8 cellular contexts compared by ENCODE assay signal in the genomic region with DNA sequence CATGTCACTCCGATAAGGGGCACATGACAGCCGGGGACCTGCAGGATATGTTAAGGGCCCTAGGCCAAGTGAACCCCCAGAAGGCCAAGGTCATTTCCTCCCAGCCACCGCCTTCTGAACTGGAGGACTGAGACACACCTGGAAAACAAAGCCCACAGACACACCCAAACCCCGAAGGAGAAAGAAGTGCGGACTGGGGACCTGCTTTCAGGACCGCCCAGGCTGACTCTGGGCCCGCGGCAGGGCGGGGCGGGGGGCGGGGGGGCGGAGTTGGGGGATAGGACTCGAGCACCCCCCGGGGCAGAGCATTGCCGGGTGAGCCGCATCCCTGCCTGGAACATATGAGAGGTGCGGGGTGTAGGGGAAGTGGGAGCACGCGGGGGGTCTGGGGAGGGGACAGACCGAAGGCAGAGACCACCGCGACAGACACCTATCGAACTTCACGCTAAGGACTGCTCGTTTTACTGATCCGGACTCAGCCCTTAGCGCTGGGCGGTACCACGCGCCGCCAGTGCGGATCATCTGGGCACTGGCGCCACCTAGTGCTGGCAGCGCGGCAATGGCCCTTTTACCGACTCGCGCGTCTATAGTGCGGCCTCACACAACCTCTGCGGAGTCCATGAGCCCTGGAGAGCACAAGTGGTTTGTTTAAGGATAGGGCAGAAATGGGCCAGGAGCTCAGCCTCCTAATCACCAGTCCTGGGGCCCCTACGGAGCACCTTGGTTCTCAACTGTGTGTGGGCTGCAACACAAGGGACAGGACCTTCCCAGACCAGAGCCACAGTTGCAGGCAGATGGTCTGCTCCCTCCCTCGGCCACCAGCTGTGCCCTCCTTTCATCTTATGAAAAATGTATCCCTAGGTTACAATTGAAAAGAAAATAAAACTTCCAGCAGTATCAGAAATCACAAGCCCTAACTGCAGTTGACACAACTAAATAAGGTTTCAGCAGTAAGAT.
DNase-seq lines count a peak whose midpoint lies in the region; TF ChIP-seq lines count a peak whose summit lies in the region.

No MANE protein-coding gene starts in this region.

- no peak overlapping the region for H3K9ac ChIP-seq in H9 (ENCODE audit: extremely low read depth, insufficient read length, low read length)

- no peak overlapping the region for H4K5ac ChIP-seq in H9 (ENCODE audit: insufficient read length, low read depth, low read length)

- no peaks in the 10 kb centered on the region for H3K36me3 ChIP-seq in SJSA1
- no peaks in the 10 kb centered on the region for H3K36me3 ChIP-seq in ovary
- H3K36me3 ChIP-seq in thymus (ENCODE audit: control insufficient read depth, insufficient read depth) = no peaks in the 10 kb centered on the region

- H2AFZ ChIP-seq in H9 (ENCODE audit: low read length) = no peak overlapping the region

- no peak overlapping the region for H4K91ac ChIP-seq in H9 (ENCODE audit: insufficient read length, low read depth, low read length)

- CTCF ChIA-PET in activated naive CD4-positive, alpha-beta T cell treated with anti-CD3 and anti-CD28 coated beads, Interleukin-2, amount 10 ng/mL, durations not matched to agents 7 days and 5 days (lab: Charles Lee) = interaction anchor here (0.8 to 1.3 kb wide), 2 partner anchors 11 to 29 kb away, joined by 3 to 4 read pairs; no protein-coding TSS in a partner anchor

- no peak overlapping the region for H3K18ac ChIP-seq in H9 (ENCODE audit: insufficient read length, low read depth, low read length)

- no peaks in the 10 kb centered on the region for H4K20me1 ChIP-seq in H9 (ENCODE audit: control insufficient read depth, insufficient read depth, insufficient read length)

- no peak overlapping the region for H2BK120ac ChIP-seq in H9 (ENCODE audit: low read depth, low read length, poor library complexity, severe bottlenecking)

- H3K4me2 ChIP-seq in H9 (ENCODE audit: insufficient read depth, insufficient read length, low read length) = peak overlapping the region; percentile 41

- H3K27ac ChIP-seq in H9 (ENCODE audit: insufficient read length, low read depth, low read length) = no peak overlapping the region
- no peak overlapping the region for H3K27ac ChIP-seq in SJSA1
- H3K27ac ChIP-seq in ovary = no peak overlapping the region
- no peak overlapping the region for H3K27ac ChIP-seq in thymus (ENCODE audit: low read depth)

- peak; percentile 98 for TF ChIP-seq CTCF in H9 (conservative IDR thresholded peaks at IDR 0.05)
- TF ChIP-seq CTCF in glutamatergic neuron (IDR thresholded peaks at IDR 0.05; ENCODE audit: partially characterized antibody, unreplicated experiment) = peak; percentile 89
- TF ChIP-seq CTCF in ovary (IDR thresholded peaks at IDR 0.05) = peak; percentile 74 to 82 (median 78)

- H2AK5ac ChIP-seq in H9 (ENCODE audit: insufficient read length, low read length) = no peak overlapping the region

- intact Hi-C loops in ovary (cut with DNase I) = no loop called here

- H3K4me1 ChIP-seq in H9 (ENCODE audit: insufficient read depth, low read length) (no peaks in the 10 kb centered on the region), SJSA1 (replicated peaks) (peaks cover 3% of the 10 kb centered on the region; the same call in 1 of the 2 replicates), ovary (ENCODE audit: insufficient read depth) (no peaks in the 10 kb centered on the region), thymus (ENCODE audit: control insufficient read depth, insufficient read depth, low read length) (no peaks in the 10 kb centered on the region)

- WGBS in H9 (ENCODE audit: extremely low coverage, insufficient read length, low lambda C conversion rate) = no CpG with 5 or more reads among the region's 43 CpGs
- 2 to 4% (median 2%) methylated on average over 39 to 43 of the region's 43 CpGs for WGBS in ovary, 3 donors
- 9% methylated on average over 43 of the region's 43 CpGs for WGBS in thymus

- no peaks in the 10 kb centered on the region for H3K79me2 ChIP-seq in H9 (ENCODE audit: insufficient read depth, low read length)

- no peaks in the 10 kb centered on the region for H3K36me3 Mint-ChIP-seq in H9 (ENCODE audit: insufficient read depth in 1 of 3, low read depth in 3 of 3)
- H3K36me3 Mint-ChIP-seq in activated naive CD4-positive, alpha-beta T cell treated with anti-CD3 and anti-CD28 coated beads, Interleukin-2, amount 10 ng/mL, durations not matched to agents 7 days and 5 days = no peaks in the 10 kb centered on the region
- H3K36me3 Mint-ChIP-seq in glutamatergic neuron (ENCODE audit: unreplicated experiment) = no peaks in the 10 kb centered on the region

- TF ChIP-seq POLR2A in ovary (IDR thresholded peaks at IDR 0.05) = no peak

- no peak overlapping the region for H3K4ac ChIP-seq in H9 (ENCODE audit: low read depth, low read length)

- H3K27me3 Mint-ChIP-seq in H9 (ENCODE audit: low read depth) (peaks cover 37% of the 10 kb centered on the region), glutamatergic neuron (ENCODE audit: unreplicated experiment) (peaks cover 1% of the 10 kb centered on the region)
- H3K27me3 Mint-ChIP-seq in activated naive CD4-positive, alpha-beta T cell treated with anti-CD3 and anti-CD28 coated beads, Interleukin-2, amount 10 ng/mL, durations not matched to agents 7 days and 5 days = peaks cover 33% of the 10 kb centered on the region

- no peak overlapping the region for H2BK20ac ChIP-seq in H9 (ENCODE audit: low read depth, low read length, poor library complexity, severe bottlenecking)

- H3K56ac ChIP-seq in H9 (ENCODE audit: insufficient read length, low read depth, low read length) = no peak overlapping the region

- H2BK12ac ChIP-seq in H9 (ENCODE audit: insufficient read length, low read depth, low read length) = no peak overlapping the region

- H3K4me3 Mint-ChIP-seq in H9 = peak overlapping the region; percentile 70 to 81
- H3K4me3 Mint-ChIP-seq in activated naive CD4-positive, alpha-beta T cell treated with anti-CD3 and anti-CD28 coated beads, Interleukin-2, amount 10 ng/mL, durations not matched to agents 7 days and 5 days = peak overlapping the region; percentile 59
- peak overlapping the region; percentile 68 for H3K4me3 Mint-ChIP-seq in glutamatergic neuron (ENCODE audit: unreplicated experiment)

- no peak overlapping the region for H3K23ac ChIP-seq in H9 (ENCODE audit: insufficient read length, low read depth, low read length)

- no peak for TF ChIP-seq EP300 in ovary (IDR thresholded peaks at IDR 0.05)

- H3K79me1 ChIP-seq in H9 (ENCODE audit: insufficient read depth, low read depth, low read length, poor library complexity, severe bottlenecking) = no peaks in the 10 kb centered on the region

- H4K8ac ChIP-seq in H9 (replicated peaks; ENCODE audit: insufficient read length, low read depth, low read length) = no peak overlapping the region

- peaks cover 6 to 10% of the 10 kb centered on the region in 2 experiments; a peak in 3 of 4 replicates for H3K4me1 Mint-ChIP-seq in H9
- peaks cover 5% of the 10 kb centered on the region for H3K4me1 Mint-ChIP-seq in activated naive CD4-positive, alpha-beta T cell treated with anti-CD3 and anti-CD28 coated beads, Interleukin-2, amount 10 ng/mL, durations not matched to agents 7 days and 5 days
- H3K4me1 Mint-ChIP-seq in glutamatergic neuron (ENCODE audit: low read depth, unreplicated experiment) = peaks cover 4% of the 10 kb centered on the region

- H2BK15ac ChIP-seq in H9 (ENCODE audit: low read depth, low read length) = no peak overlapping the region

- H3K9me3 Mint-ChIP-seq in H9 (no peaks in the 10 kb centered on the region), glutamatergic neuron (ENCODE audit: unreplicated experiment) (peaks cover 2% of the 10 kb centered on the region)
- H3K9me3 Mint-ChIP-seq in activated naive CD4-positive, alpha-beta T cell treated with anti-CD3 and anti-CD28 coated beads, Interleukin-2, amount 10 ng/mL, durations not matched to agents 7 days and 5 days = no peaks in the 10 kb centered on the region

- H3K27me3 ChIP-seq in H9 (ENCODE audit: insufficient read depth, low read length) (peaks cover 4% of the 10 kb centered on the region; the same call in 1 of the 2 replicates), SJSA1 (replicated peaks) (0 out of 2 replicates have a peak, but pooled peaks cover 2% of the 10 kb centered on the region), ovary (no peaks in the 10 kb centered on the region), thymus (ENCODE audit: control insufficient read depth, insufficient read depth) (no peaks in the 10 kb centered on the region)

- no peaks in the 10 kb centered on the region for H3K23me2 ChIP-seq in H9 (ENCODE audit: insufficient read length, low read depth, low read length, poor library complexity, severe bottlenecking)

- no peak overlapping the region for H3T11ph ChIP-seq in H9 (ENCODE audit: low read length)

- H3K9me3 ChIP-seq in H9 (ENCODE audit: control insufficient read depth, low read depth, low read length) = no peaks in the 10 kb centered on the region
- H3K9me3 ChIP-seq in SJSA1 (replicated peaks) = no peaks in the 10 kb centered on the region
- H3K9me3 ChIP-seq in ovary = no peaks in the 10 kb centered on the region
- no peaks in the 10 kb centered on the region for H3K9me3 ChIP-seq in thymus (ENCODE audit: control insufficient read depth)

- no peak overlapping the region for H3K14ac ChIP-seq in H9 (ENCODE audit: insufficient read depth, low read length)

- no peak overlapping the region for H2BK5ac ChIP-seq in H9 (ENCODE audit: insufficient read length, low read length)

- DNase-seq in GDM1 (lab: John Stamatoyannopoulos, UW) (peak; percentile 27), H9 (peak; percentile 84), LoVo (ENCODE audit: low spot score) (peak; percentile 85), SJSA1 (ENCODE audit: low read depth in 1 of 2, low spot score in 2 of 2) (peak; percentile 43 to 68), glutamatergic neuron (peak; percentile 86), ovary (peak; percentile 57 to 86 (median 74))
- DNase-seq in activated naive CD4-positive, alpha-beta T cell treated with anti-CD3 and anti-CD28 coated beads, Interleukin-2, amount 10 ng/mL, durations not matched to agents 7 days and 5 days = peak; percentile 80

- H3K27ac Mint-ChIP-seq in H9 = no peak overlapping the region
- no peak overlapping the region for H3K27ac Mint-ChIP-seq in activated naive CD4-positive, alpha-beta T cell treated with anti-CD3 and anti-CD28 coated beads, Interleukin-2, amount 10 ng/mL, durations not matched to agents 7 days and 5 days
- no peak overlapping the region for H3K27ac Mint-ChIP-seq in glutamatergic neuron (ENCODE audit: unreplicated experiment)

- peak overlapping the region; percentile 24 for H3K4me3 ChIP-seq in SJSA1
- peak overlapping the region; percentile 41 for H3K4me3 ChIP-seq in ovary
- peak overlapping the region; percentile 46 for H3K4me3 ChIP-seq in thymus (ENCODE audit: low read length)

Comparison
In these comparisons a context has a peak if more than half of its experiments do, and no peak if none do; other contexts are left out.
1. DNase-seq: peak in every context shown above with its lines; median percentile 86 in glutamatergic neuron; 85 in LoVo; 84 in H9; 80 in activated naive CD4-positive, alpha-beta T cell treated with anti-CD3 and anti-CD28 coated beads, Interleukin-2, amount 10 ng/mL, durations not matched to agents 7 days and 5 days; 74 in ovary; 56 in SJSA1; 27 in GDM1.